ENCODE assay signal across 2 cellular contexts in the genomic region with DNA sequence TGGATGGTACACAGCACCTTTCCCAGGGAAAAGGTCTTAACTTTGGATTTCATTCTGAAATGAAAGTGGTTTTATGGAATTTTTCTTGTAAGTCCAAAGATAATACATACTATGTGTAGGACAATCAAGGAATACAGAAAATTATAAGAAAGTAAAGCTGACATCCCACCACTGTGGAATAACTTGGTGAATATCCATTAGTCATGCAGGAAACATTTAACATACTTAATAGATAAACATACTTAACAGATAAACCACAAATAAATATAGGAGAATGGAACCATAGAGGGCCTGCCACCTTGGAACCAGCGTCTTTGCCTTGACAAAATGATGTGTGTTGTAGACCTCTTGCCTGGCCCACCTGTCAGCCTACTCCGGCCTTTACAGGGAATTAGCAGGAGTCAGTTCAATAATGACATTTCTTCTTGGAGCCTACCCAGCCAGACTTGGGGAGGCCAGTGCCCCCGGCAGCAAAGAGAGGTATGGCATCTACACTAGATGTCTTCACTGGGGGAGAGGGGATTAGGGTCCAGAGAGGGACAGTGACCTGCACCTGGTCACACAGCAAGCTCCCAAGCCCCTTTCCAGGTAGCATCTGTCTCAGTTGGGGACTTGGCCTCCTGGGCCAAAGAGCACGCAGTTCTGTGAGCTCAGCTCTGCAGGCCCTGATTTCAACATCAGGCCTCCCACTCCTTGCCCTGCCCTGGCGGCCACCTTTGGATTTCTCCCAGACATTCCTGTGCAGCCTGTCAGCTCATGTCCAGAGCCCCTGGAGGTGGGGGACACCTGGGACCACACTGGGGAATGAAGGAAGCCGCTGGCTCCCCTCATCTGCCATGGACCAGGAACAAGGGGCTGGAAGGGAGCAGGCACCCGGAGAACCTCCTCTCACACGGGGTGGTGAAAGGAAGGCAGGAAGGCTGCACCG.
TF ChIP-seq lines count a peak whose summit lies in the region.

No MANE protein-coding gene starts in this region.

TF ChIP-seq in SK-N-SH, 30 proteins besides CTCF, POLR2A, EP300 and RAD21 (continued from another document):
- TF ChIP-seq FOXJ3 (CRISPR knock-in tag; IDR thresholded peaks at IDR 0.05), result no peak
- no peak for TF ChIP-seq FOSL2 (IDR thresholded peaks at IDR 0.05; ENCODE audit: borderline replicate concordance, low read depth)
- no peak for TF ChIP-seq TEAD4 (IDR thresholded peaks at IDR 0.05; ENCODE audit: borderline replicate concordance, insufficient read depth)
- TF ChIP-seq SIN3A (IDR thresholded peaks at IDR 0.05; ENCODE audit: borderline replicate concordance, low read depth, low read length), result no peak
- no peak for TF ChIP-seq GATA2 (CRISPR knock-in tag; IDR thresholded peaks at IDR 0.05)
- no peak for TF ChIP-seq SMC3 (IDR thresholded peaks at IDR 0.05; ENCODE audit: low read depth, low read length)
TF ChIP-seq in SK-N-SH: peak in this region for 0.

TF ChIP-seq in SK-N-SH treated with all-trans-retinoic acid at 6 μM for 48 hours, 23 proteins besides CTCF, POLR2A, EP300 and RAD21 (continued from another document):
- TF ChIP-seq BACH2 (CRISPR knock-in tag; IDR thresholded peaks at IDR 0.05; ENCODE audit: borderline replicate concordance), result no peak
